ENCODE assay signal across 8 cellular contexts in genomic region chr17:81386646-81387234, GRCh38. TPM values are rescaled to one million over a fixed set of nuclear protein-coding genes. Genes with fewer than 3 reads are reported as not detected.
DNase-seq lines count a peak whose midpoint lies in the region; ATAC-seq and TF ChIP-seq lines count a peak whose summit lies in the region.

No MANE protein-coding gene starts in this region.

- TF ChIP-seq POLR2A in suprapubic skin (IDR thresholded peaks at IDR 0.05): no peak

- DNase-seq in AG08396 (ENCODE audit: low spot score) (peak; percentile 59), cardiac fibroblast (ENCODE audit: low read depth in 2 of 2) (no peak), suprapubic skin (ENCODE audit: low spot score in 2 of 2) (no peak), SHP77 (lab: John Stamatoyannopoulos, UW) (no peak), activated gamma-delta T cell (lab: John Stamatoyannopoulos, UW) (no peak)

- TF ChIP-seq CTCF in cardiac fibroblast (IDR thresholded peaks at IDR 0.05; ENCODE audit: low read depth, low read length) (no peak), liver (IDR thresholded peaks at IDR 0.05; ENCODE audit: low read depth, low read length, missing input control) (no peak), suprapubic skin (IDR thresholded peaks at IDR 0.05) (no peak)

- WGBS in liver: 1% methylated on average over 82 of the region's 82 CpGs
- WGBS in suprapubic skin: 4% methylated on average over 5 of the region's 82 CpGs

- ATAC-seq in HG03432 (IDR thresholded peaks at IDR 0.05; ENCODE audit: unreplicated experiment): no peak

- H3K4me1 ChIP-seq in HUES6 (ENCODE audit: control insufficient read depth, insufficient read depth, low read length) (peaks cover 33% of the 10 kb centered on the region; the same call in 1 of the 2 replicates), liver (ENCODE audit: control insufficient read depth in 4 of 4, insufficient read depth in 4 of 4, low read length in 3 of 4) (peaks cover 16 to 44% (median 26%) of the 10 kb centered on the region in 4 donors), suprapubic skin (peaks cover 58% of the 10 kb centered on the region)

- H3K27me3 ChIP-seq in HUES6 (ENCODE audit: control insufficient read depth, insufficient read depth, low read length) (peaks cover 83% of the 10 kb centered on the region), liver (ENCODE audit: control insufficient read depth in 4 of 4, insufficient read depth in 4 of 4, low read length in 3 of 4) (no peaks in the 10 kb centered on the region), suprapubic skin (no peaks in the 10 kb centered on the region)

- peak overlapping the region; percentile 68 for H3K9ac ChIP-seq in HUES6 (ENCODE audit: low read length)
- H3K9ac ChIP-seq in liver (ENCODE audit: low read depth in 1 of 2, low read length in 2 of 2): peak overlapping the region; percentile 65 to 88

- no peak for TF ChIP-seq EP300 in suprapubic skin (IDR thresholded peaks at IDR 0.05)

- H3K27ac ChIP-seq in HUES6 (ENCODE audit: low read depth, low read length) (peak overlapping the region; percentile 9; the same call in 1 of the 2 replicates), liver (ENCODE audit: low read depth in 1 of 2, low read length in 2 of 2) (peak overlapping the region; percentile 93 to 95), suprapubic skin (peak overlapping the region; percentile 92)

- H3K4me3 ChIP-seq in HUES6 (ENCODE audit: low read depth, low read length): peak overlapping the region; percentile 65
- peak overlapping the region; percentile 64 to 66 for H3K4me3 ChIP-seq in cardiac fibroblast (replicated peaks in 1 of 2; ENCODE audit: low read depth in 2 of 2, low read length in 2 of 2)
- peak overlapping the region; percentile 53 to 81 (median 80) for H3K4me3 ChIP-seq in liver (ENCODE audit: low read depth in 1 of 3, low read length in 3 of 3)
- peak overlapping the region; percentile 87 for H3K4me3 ChIP-seq in suprapubic skin

- H3K9me3 ChIP-seq in HUES6 (ENCODE audit: control insufficient read depth, insufficient read depth, low read depth, low read length) (no peaks in the 10 kb centered on the region), liver (ENCODE audit: control insufficient read depth in 4 of 4, low read length in 3 of 4) (no peaks in the 10 kb centered on the region), suprapubic skin (no peaks in the 10 kb centered on the region)

- no peak for TF ChIP-seq RAD21 in liver (IDR thresholded peaks at IDR 0.05)

- H3K36me3 ChIP-seq in HUES6 (ENCODE audit: control insufficient read depth, insufficient read depth, low read length): peaks cover 3% of the 10 kb centered on the region; the same call in 1 of the 2 replicates
- H3K36me3 ChIP-seq in liver (ENCODE audit: control insufficient read depth in 4 of 4, insufficient read depth in 3 of 4, low read depth in 1 of 4, low read length in 3 of 4): no peaks in the 10 kb centered on the region
- no peaks in the 10 kb centered on the region for H3K36me3 ChIP-seq in suprapubic skin

TF ChIP-seq in liver, 16 proteins besides CTCF, POLR2A, EP300 and RAD21:
- TF ChIP-seq REST (IDR thresholded peaks at IDR 0.05) (no peak), HNF4G (IDR thresholded peaks at IDR 0.05) (no peak), FOXA1 (IDR thresholded peaks at IDR 0.05) (no peak), FOXA2 (IDR thresholded peaks at IDR 0.05) (no peak), YY1 (IDR thresholded peaks at IDR 0.05) (no peak), TAF1 (conservative IDR thresholded peaks at IDR 0.05) (no peak), EGR1 (IDR thresholded peaks at IDR 0.05; ENCODE audit: low read depth in 2 of 2) (no peak), MAX (IDR thresholded peaks at IDR 0.05) (no peak)

RNA-seq across cellular contexts. Expression of gene BAHCC1, which starts 8.5 kb away (rescaled TPM):
- total RNA-seq in liver (1 to 10 TPM; 3.2 to 3.9 TPM), suprapubic skin (10 to 100 TPM in 2 of 4 donors, 1 to 10 TPM in 2; 4.5 to 19.3 (median 12.2) TPM)
- 1 to 10 TPM in 1 of 2 donors, under 1 TPM in 1; 0.76 to 1.9 TPM for polyA plus RNA-seq in liver

Comparison
In these comparisons a context has a peak if more than half of its experiments do, and no peak if none do; other contexts are left out.
1. H3K27ac ChIP-seq: peak in every context shown above with its lines; median percentile 94 in liver; 92 in suprapubic skin; 9 in HUES6.